Comparison of ENCODE assay signal across 13 cellular contexts in genomic region chr19:12544401-12544876, GRCh38. TPM values are rescaled to one million over a fixed set of nuclear protein-coding genes. Genes with fewer than 3 reads are reported as not detected.
DNase-seq lines count a peak whose midpoint lies in the region; ATAC-seq and FAIRE-seq lines count a peak whose summit lies in the region.
"Had no signal": no experiment of that assay in that cellular context is flagged by ENCODE, and none has a peak within 500 bp of the region (broad histone marks: within the 10 kb centered on the region; RNA-seq: fewer than 3 reads in every experiment).

No MANE protein-coding gene starts in this region.

- H3K27me3 Mint-ChIP-seq in activated naive CD4-positive, alpha-beta T cell treated with anti-CD3 and anti-CD28 coated beads, Interleukin-2, amount 10 ng/mL, durations not matched to agents 7 days and 5 days, result no peaks in the 10 kb centered on the region
- H3K27me3 Mint-ChIP-seq in activated naive CD8-positive, alpha-beta T cell, result no peaks in the 10 kb centered on the region

- CTCF ChIA-PET in activated naive CD4-positive, alpha-beta T cell treated with anti-CD3 and anti-CD28 coated beads, Interleukin-2, amount 10 ng/mL, durations not matched to agents 7 days and 5 days (lab: Charles Lee), result no interaction called here

- H3K4me3 Mint-ChIP-seq in activated naive CD4-positive, alpha-beta T cell treated with anti-CD3 and anti-CD28 coated beads, Interleukin-2, amount 10 ng/mL, durations not matched to agents 7 days and 5 days, result no peak overlapping the region
- no peak overlapping the region for H3K4me3 Mint-ChIP-seq in activated naive CD8-positive, alpha-beta T cell

- ATAC-seq in activated naive CD4-positive, alpha-beta T cell treated with anti-CD3 and anti-CD28 coated beads, Interleukin-2, amount 50 U/mL, for 72 hours, result peak; percentile 46 to 80
- ATAC-seq in left cardiac atrium, result peak in 1 of 2 donors; percentile 72
- ATAC-seq in stimulated activated naive CD8-positive, alpha-beta T cell treated with anti-CD3 and anti-CD28 coated beads, Interleukin-15, Interleukin-2, amounts not matched to agents 100 U/mL and 50 U/mL, for 24 hours, result peak; percentile 50

- peak overlapping the region; percentile 38 to 71 for H3K27ac Mint-ChIP-seq in activated naive CD4-positive, alpha-beta T cell treated with anti-CD3 and anti-CD28 coated beads, Interleukin-2, amount 50 U/mL, for 72 hours
- no peak overlapping the region for H3K27ac Mint-ChIP-seq in activated naive CD4-positive, alpha-beta T cell treated with anti-CD3 and anti-CD28 coated beads, Interleukin-2, amount 10 ng/mL, durations not matched to agents 7 days and 5 days
- peak overlapping the region; percentile 74 for H3K27ac Mint-ChIP-seq in activated naive CD8-positive, alpha-beta T cell
- H3K27ac Mint-ChIP-seq: activated T-helper 2 cell treated with anti-CD3 and anti-CD28 coated beads, Interferon-gamma antibody, Interleukin-2, Interleukin-4, amounts not matched to agents 10 μg/mL and 5 μg/mL and 100 μg/mL, durations not matched to agents 14 hours and 24 hours and 36 hours had no signal

- peaks cover 0 to 22% of the 10 kb centered on the region in 2 donors for H3K9me3 Mint-ChIP-seq in activated naive CD4-positive, alpha-beta T cell treated with anti-CD3 and anti-CD28 coated beads, Interleukin-2, amount 50 U/mL, for 72 hours
- H3K9me3 Mint-ChIP-seq in activated naive CD4-positive, alpha-beta T cell treated with anti-CD3 and anti-CD28 coated beads, Interleukin-2, amount 10 ng/mL, durations not matched to agents 7 days and 5 days, result peaks cover 43% of the 10 kb centered on the region
- H3K9me3 Mint-ChIP-seq in activated naive CD8-positive, alpha-beta T cell (ENCODE audit: low read depth), result no peaks in the 10 kb centered on the region

- H3K36me3 Mint-ChIP-seq in activated naive CD4-positive, alpha-beta T cell treated with anti-CD3 and anti-CD28 coated beads, Interleukin-2, amount 50 U/mL, for 72 hours, result peaks cover 11 to 64% of the 10 kb centered on the region in 2 donors
- peaks cover 76% of the 10 kb centered on the region for H3K36me3 Mint-ChIP-seq in activated naive CD4-positive, alpha-beta T cell treated with anti-CD3 and anti-CD28 coated beads, Interleukin-2, amount 10 ng/mL, durations not matched to agents 7 days and 5 days
- peaks cover 23% of the 10 kb centered on the region for H3K36me3 Mint-ChIP-seq in activated naive CD8-positive, alpha-beta T cell

- no peak for FAIRE-seq in frontal cortex (lab: Jason Lieb, UNC)

- peaks cover 21% of the 10 kb centered on the region for H3K4me1 Mint-ChIP-seq in activated naive CD4-positive, alpha-beta T cell treated with anti-CD3 and anti-CD28 coated beads, Interleukin-2, amount 10 ng/mL, durations not matched to agents 7 days and 5 days
- H3K4me1 Mint-ChIP-seq in activated naive CD8-positive, alpha-beta T cell (ENCODE audit: low read depth), result peaks cover 53% of the 10 kb centered on the region

- DNase-seq in activated naive CD4-positive, alpha-beta T cell treated with anti-CD3 and anti-CD28 coated beads, Interleukin-2, amount 50 U/mL, for 72 hours (ENCODE audit: low spot score in 2 of 2), result no peak
- DNase-seq in activated naive CD4-positive, alpha-beta T cell treated with anti-CD3 and anti-CD28 coated beads, Interleukin-2, amount 10 ng/mL, durations not matched to agents 7 days and 5 days, result no peak
- DNase-seq in left cardiac atrium (peak; percentile 33), NCI-H2171 (lab: John Stamatoyannopoulos, UW) (no peak), NCI-H82 treated with DMSO at 0.1 percent for 48 hours (lab: John Stamatoyannopoulos, UW; ENCODE audit: unreplicated experiment) (no peak), frontal cortex (ENCODE audit: low spot score in 2 of 2) (no peak)
- DNase-seq in stimulated activated naive CD8-positive, alpha-beta T cell treated with anti-CD3 and anti-CD28 coated beads, Interleukin-15, Interleukin-2, amounts not matched to agents 100 U/mL and 50 U/mL, for 24 hours, result no peak
- DNase-seq: NCI-H1092 treated with DMSO at 0.1 percent for 48 hours, NCI-H510A treated with DMSO at 0.1 percent for 48 hours, spleen, uterus had no signal

- intact Hi-C loops in left cardiac atrium (cut with DNase I), result no loop called here

RNA-seq across cellular contexts. Expression of gene ZNF564, which starts 6.8 kb away (rescaled TPM):
- total RNA-seq in activated naive CD4-positive, alpha-beta T cell treated with anti-CD3 and anti-CD28 coated beads, Interleukin-2, amount 50 U/mL, for 72 hours, result 10 to 100 TPM in 1 of 2 donors, 1 to 10 TPM in 1; 4.6 to 12.9 TPM
- total RNA-seq in left cardiac atrium (10 to 100 TPM in 1 of 2 donors, 1 to 10 TPM in 1; 7.7 to 11.9 TPM), frontal cortex (32.6 TPM)

RNA-seq across cellular contexts. Expression of gene ZNF709, which starts 59.8 kb away (rescaled TPM):
- total RNA-seq in activated naive CD4-positive, alpha-beta T cell treated with anti-CD3 and anti-CD28 coated beads, Interleukin-2, amount 50 U/mL, for 72 hours, result 1 to 10 TPM; 1.6 to 3.5 TPM
- 1 to 10 TPM; 1.2 to 1.3 TPM for total RNA-seq in left cardiac atrium
- 37.5 TPM for total RNA-seq in frontal cortex
